14 cellular contexts compared by ENCODE assay signal in the genomic region with DNA sequence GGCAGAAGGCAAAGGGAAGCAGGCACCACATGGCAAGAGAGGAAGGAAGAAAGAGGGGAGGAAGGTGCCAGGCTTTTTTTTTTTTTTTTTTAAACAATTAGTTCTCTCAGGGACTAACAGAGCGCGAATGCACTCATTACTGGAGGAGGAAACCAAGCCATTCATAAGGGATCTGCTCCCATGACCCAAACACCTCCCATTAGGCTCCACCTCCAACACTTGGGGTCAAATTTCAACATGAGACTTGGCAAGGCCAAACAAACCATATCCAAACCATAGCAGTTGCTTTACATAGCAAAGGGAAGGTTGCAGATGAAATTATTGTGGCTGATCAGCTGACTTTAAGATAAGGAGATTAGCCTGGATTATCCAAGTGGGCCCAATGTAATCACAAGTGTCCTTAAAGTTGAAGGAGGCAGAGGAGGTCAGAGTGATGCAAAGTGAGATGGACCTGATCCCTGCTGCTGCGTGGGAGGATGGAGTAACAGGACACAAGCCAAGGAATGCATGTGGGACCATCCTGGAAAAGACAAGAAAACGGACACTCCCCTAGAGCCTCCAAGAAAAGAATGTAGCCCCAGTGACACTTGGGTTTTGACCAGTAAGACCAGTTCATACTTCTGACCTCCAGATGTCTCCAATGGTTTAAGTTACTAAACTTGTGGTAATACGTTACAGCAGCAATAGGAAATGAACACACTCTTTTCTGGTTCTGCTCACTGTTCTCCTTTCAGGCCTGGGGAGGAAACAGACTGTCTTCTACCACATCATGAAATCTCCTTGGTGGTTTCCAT.
DNase-seq lines count a peak whose midpoint lies in the region; ATAC-seq and TF ChIP-seq lines count a peak whose summit lies in the region.
"Had no signal": no experiment of that assay in that cellular context is flagged by ENCODE, and none has a peak within 500 bp of the region (broad histone marks: within the 10 kb centered on the region; RNA-seq: fewer than 3 reads in every experiment).

No MANE protein-coding gene starts in this region.

- no peaks in the 10 kb centered on the region for H3K9me3 ChIP-seq in hepatocyte (ENCODE audit: low read depth)
- H3K9me3 ChIP-seq: BE2C had no signal

- intact Hi-C loops in posterior vena cava (cut with DNase I) = no loop called here

- H3K9me2 ChIP-seq in hepatocyte (replicated peaks; ENCODE audit: insufficient read depth) = no peaks in the 10 kb centered on the region

- H3K27me3 Mint-ChIP-seq in HFFc6 (ENCODE audit: insufficient read depth) (no peaks in the 10 kb centered on the region; the same call in 1 of the 2 replicates), immature natural killer cell (ENCODE audit: low read depth in 3 of 3) (peaks cover 0 to 1% (median 0%) of the 10 kb centered on the region in 3 donors)
- H3K27me3 Mint-ChIP-seq in activated CD4-positive, alpha-beta memory T cell treated with anti-CD3 and anti-CD28 coated beads, Interleukin-2, amount 10 ng/mL, durations not matched to agents 7 days and 5 days = no peaks in the 10 kb centered on the region
- H3K27me3 Mint-ChIP-seq: stimulated activated naive CD8-positive, alpha-beta T cell treated with anti-CD3 and anti-CD28 coated beads, Interleukin-15, Interleukin-2, amounts not matched to agents 100 ng/mL and 50 ng/mL, for 24 hours had no signal

- H3K4me1 Mint-ChIP-seq in HFFc6 (ENCODE audit: low read depth) (peaks cover 17% of the 10 kb centered on the region; the same call in 1 of the 2 replicates), immature natural killer cell (peaks cover 5 to 23% of the 10 kb centered on the region in 2 donors)
- peaks cover 11% of the 10 kb centered on the region for H3K4me1 Mint-ChIP-seq in activated CD4-positive, alpha-beta memory T cell treated with anti-CD3 and anti-CD28 coated beads, Interleukin-2, amount 10 ng/mL, durations not matched to agents 7 days and 5 days

- POLR2A ChIA-PET in activated CD4-positive, alpha-beta memory T cell treated with anti-CD3 and anti-CD28 coated beads, Interleukin-2, amount 10 ng/mL, durations not matched to agents 7 days and 5 days (lab: Charles Lee) = no interaction called here

- H3K27ac ChIP-seq in hepatocyte = peak overlapping the region; percentile 16
- H3K27ac ChIP-seq: KMS-11 had no signal

- ATAC-seq in GM18519 (IDR thresholded peaks at IDR 0.05; ENCODE audit: low FRiP score, unreplicated experiment) = no peak

- 90% methylated on average over 5 of the region's 5 CpGs for WGBS in hepatocyte (ENCODE audit: low lambda C conversion rate, missing lambda C conversion rate)

- TF ChIP-seq CTCF in HFFc6 (IDR thresholded peaks at IDR 0.05) (0 out of 2 replicates have a peak, but pooled peaks have one; percentile 24), hepatocyte (IDR thresholded peaks at IDR 0.05; ENCODE audit: poor library complexity) (no peak)

- peaks cover 55% of the 10 kb centered on the region for H3K79me2 ChIP-seq in hepatocyte

- no peak overlapping the region; the same call in 1 of the 2 replicates for H3K27ac Mint-ChIP-seq in HFFc6
- no peak overlapping the region for H3K27ac Mint-ChIP-seq in activated CD4-positive, alpha-beta memory T cell treated with anti-CD3 and anti-CD28 coated beads, Interleukin-2, amount 10 ng/mL, durations not matched to agents 7 days and 5 days
- H3K27ac Mint-ChIP-seq in immature natural killer cell = peak overlapping the region in 1 of 6 donors; percentile 82
- H3K27ac Mint-ChIP-seq: stimulated activated naive CD8-positive, alpha-beta T cell treated with anti-CD3 and anti-CD28 coated beads, Interleukin-15, Interleukin-2, amounts not matched to agents 100 ng/mL and 50 ng/mL, for 24 hours had no signal

- H3K4me3 Mint-ChIP-seq in HFFc6 = no peak overlapping the region
- H3K4me3 Mint-ChIP-seq in activated CD4-positive, alpha-beta memory T cell treated with anti-CD3 and anti-CD28 coated beads, Interleukin-2, amount 10 ng/mL, durations not matched to agents 7 days and 5 days = no peak overlapping the region
- no peak overlapping the region for H3K4me3 Mint-ChIP-seq in immature natural killer cell
- H3K4me3 Mint-ChIP-seq: stimulated activated naive CD8-positive, alpha-beta T cell treated with anti-CD3 and anti-CD28 coated beads, Interleukin-15, Interleukin-2, amounts not matched to agents 100 ng/mL and 50 ng/mL, for 24 hours had no signal

- DNase-seq in AG08395 (ENCODE audit: low spot score) (peak; percentile 11), HFFc6 (peak; percentile 11), SKM-1 treated with dmso at 0.1 percent for 144 hours (lab: John Stamatoyannopoulos, UW; ENCODE audit: unreplicated experiment) (peak; percentile 85), hepatocyte (ENCODE audit: low spot score) (no peak), posterior vena cava (ENCODE audit: low spot score) (no peak), immature natural killer cell (no peak)
- DNase-seq in activated CD4-positive, alpha-beta memory T cell treated with anti-CD3 and anti-CD28 coated beads, Interleukin-2, amount 10 ng/mL, durations not matched to agents 7 days and 5 days = no peak
- DNase-seq: BE2C, cerebellar nuclear complex, heart right ventricle, NCI-H748 treated with DMSO at 0.1 percent for 48 hours had no signal

- H2AFZ ChIP-seq in hepatocyte = no peak overlapping the region

- no peak overlapping the region for H3K4me3 ChIP-seq in hepatocyte
- H3K4me3 ChIP-seq: heart right ventricle had no signal

- no peaks in the 10 kb centered on the region for H3K36me3 ChIP-seq in hepatocyte (replicated peaks; ENCODE audit: insufficient read depth, low read depth)
- H3K36me3 ChIP-seq: BE2C had no signal

- H3K27me3 ChIP-seq in hepatocyte = no peaks in the 10 kb centered on the region
- H3K27me3 ChIP-seq: BE2C, heart right ventricle had no signal

- H4K20me1 ChIP-seq in hepatocyte (ENCODE audit: insufficient read depth, poor library complexity, severe bottlenecking) = no peaks in the 10 kb centered on the region

- H3K9me3 Mint-ChIP-seq in HFFc6 = peaks cover 9% of the 10 kb centered on the region
- peaks cover 14% of the 10 kb centered on the region for H3K9me3 Mint-ChIP-seq in activated CD4-positive, alpha-beta memory T cell treated with anti-CD3 and anti-CD28 coated beads, Interleukin-2, amount 10 ng/mL, durations not matched to agents 7 days and 5 days
- no peaks in the 10 kb centered on the region for H3K9me3 Mint-ChIP-seq in immature natural killer cell

- H3K4me1 ChIP-seq in hepatocyte (ENCODE audit: insufficient read depth) = no peaks in the 10 kb centered on the region

- CTCF ChIA-PET in activated CD4-positive, alpha-beta memory T cell treated with anti-CD3 and anti-CD28 coated beads, Interleukin-2, amount 10 ng/mL, durations not matched to agents 7 days and 5 days (lab: Charles Lee) = no interaction called here

- H3K36me3 Mint-ChIP-seq in HFFc6 (ENCODE audit: low read depth) = peaks cover 29% of the 10 kb centered on the region
- H3K36me3 Mint-ChIP-seq in activated CD4-positive, alpha-beta memory T cell treated with anti-CD3 and anti-CD28 coated beads, Interleukin-2, amount 10 ng/mL, durations not matched to agents 7 days and 5 days (ENCODE audit: low read depth) = peaks cover 34% of the 10 kb centered on the region
- H3K36me3 Mint-ChIP-seq in immature natural killer cell = peaks cover 0 to 23% (median 2%) of the 10 kb centered on the region in 3 donors

- no peak overlapping the region for H3K4me2 ChIP-seq in hepatocyte
- H3K4me2 ChIP-seq: KMS-11 had no signal

Comparison
In these comparisons a context has a peak if more than half of its experiments do, and no peak if none do; other contexts are left out.
1. DNase-seq: peak in AG08395 (single experiment), HFFc6 (single experiment) and SKM-1 treated with dmso at 0.1 percent for 144 hours (single experiment); none in hepatocyte (single experiment), posterior vena cava (single experiment), activated CD4-positive, alpha-beta memory T cell treated with anti-CD3 and anti-CD28 coated beads, Interleukin-2, amount 10 ng/mL, durations not matched to agents 7 days and 5 days (single experiment) and immature natural killer cell (0 of 3).